8 cellular contexts compared by ENCODE assay signal in genomic region chr2:39469807-39470206, GRCh38. TPM values are rescaled to one million over a fixed set of nuclear protein-coding genes. Genes with fewer than 3 reads are reported as not detected.
DNase-seq lines count a peak whose midpoint lies in the region; ATAC-seq and TF ChIP-seq lines count a peak whose summit lies in the region.

No MANE protein-coding gene starts in this region.

- peak overlapping the region; percentile 46 for H3K4me3 Mint-ChIP-seq in type B pancreatic cell
- H3K4me3 Mint-ChIP-seq in activated naive CD4-positive, alpha-beta T cell treated with anti-CD3 and anti-CD28 coated beads, Interleukin-2, amount 10 ng/mL, durations not matched to agents 7 days and 5 days: no peak overlapping the region

- no peak for TF ChIP-seq POLR2A in tibial nerve (IDR thresholded peaks at IDR 0.05)

- peaks cover 35% of the 10 kb centered on the region for H3K4me1 Mint-ChIP-seq in type B pancreatic cell (ENCODE audit: unreplicated experiment)
- H3K4me1 Mint-ChIP-seq in activated naive CD4-positive, alpha-beta T cell treated with anti-CD3 and anti-CD28 coated beads, Interleukin-2, amount 10 ng/mL, durations not matched to agents 7 days and 5 days: peaks cover 16% of the 10 kb centered on the region

- peaks cover 6% of the 10 kb centered on the region for H3K36me3 Mint-ChIP-seq in type B pancreatic cell
- no peaks in the 10 kb centered on the region for H3K36me3 Mint-ChIP-seq in activated naive CD4-positive, alpha-beta T cell treated with anti-CD3 and anti-CD28 coated beads, Interleukin-2, amount 10 ng/mL, durations not matched to agents 7 days and 5 days

- no peaks in the 10 kb centered on the region for H3K27me3 ChIP-seq in tibial nerve

- TF ChIP-seq EP300 in tibial nerve (IDR thresholded peaks at IDR 0.05): no peak

- no peak overlapping the region for H3K4me3 ChIP-seq in tibial nerve

- ATAC-seq in HG03103 (IDR thresholded peaks at IDR 0.05; ENCODE audit: low read depth, unreplicated experiment) (peak; percentile 79), SK-N-SH treated with all-trans-retinoic acid at 6 μM for 48 hours (peak; percentile 95)

- DNase-seq in AG20443 (ENCODE audit: low spot score) (peak; percentile 58), GM19238 (ENCODE audit: insufficient read length, low spot score) (peak; percentile 18), iris pigment epithelial cell (ENCODE audit: low read depth) (peak; percentile 83), type B pancreatic cell (ENCODE audit: extremely low spot score, unreplicated experiment) (no peak), tibial nerve (ENCODE audit: low spot score in 2 of 2) (no peak)
- DNase-seq in activated naive CD4-positive, alpha-beta T cell treated with anti-CD3 and anti-CD28 coated beads, Interleukin-2, amount 10 ng/mL, durations not matched to agents 7 days and 5 days: no peak

- H3K9me3 Mint-ChIP-seq in type B pancreatic cell: peaks cover 4% of the 10 kb centered on the region
- H3K9me3 Mint-ChIP-seq in activated naive CD4-positive, alpha-beta T cell treated with anti-CD3 and anti-CD28 coated beads, Interleukin-2, amount 10 ng/mL, durations not matched to agents 7 days and 5 days: no peaks in the 10 kb centered on the region

- WGBS in tibial nerve, 2 donors: 8 to 10% methylated on average over 3 of the region's 3 CpGs

- CTCF ChIA-PET in activated naive CD4-positive, alpha-beta T cell treated with anti-CD3 and anti-CD28 coated beads, Interleukin-2, amount 10 ng/mL, durations not matched to agents 7 days and 5 days (lab: Charles Lee): interaction anchor here (1.3 to 1.5 kb wide), 2 partner anchors 9 to 28 kb away, joined by 4 to 5 read pairs; no protein-coding TSS in a partner anchor

- no peaks in the 10 kb centered on the region for H3K36me3 ChIP-seq in tibial nerve

- H3K9me3 ChIP-seq in tibial nerve: no peaks in the 10 kb centered on the region

- no peaks in the 10 kb centered on the region for H3K27me3 Mint-ChIP-seq in type B pancreatic cell
- no peaks in the 10 kb centered on the region for H3K27me3 Mint-ChIP-seq in activated naive CD4-positive, alpha-beta T cell treated with anti-CD3 and anti-CD28 coated beads, Interleukin-2, amount 10 ng/mL, durations not matched to agents 7 days and 5 days

- no peak for TF ChIP-seq CTCF in type B pancreatic cell (conservative IDR thresholded peaks at IDR 0.05)
- TF ChIP-seq CTCF in tibial nerve (IDR thresholded peaks at IDR 0.05): no peak

- H3K4me1 ChIP-seq in tibial nerve: peaks cover 0 to 36% (median 23%) of the 10 kb centered on the region in 4 donors

- peak overlapping the region in 2 of 4 donors; percentile 64 to 85 for H3K27ac ChIP-seq in tibial nerve

- H3K27ac Mint-ChIP-seq in type B pancreatic cell: peak overlapping the region; percentile 71
- H3K27ac Mint-ChIP-seq in activated naive CD4-positive, alpha-beta T cell treated with anti-CD3 and anti-CD28 coated beads, Interleukin-2, amount 10 ng/mL, durations not matched to agents 7 days and 5 days: no peak overlapping the region

TF ChIP-seq in SK-N-SH treated with all-trans-retinoic acid at 6 μM for 48 hours, 23 proteins besides CTCF, POLR2A, EP300 and RAD21 (continues in another document):
- TF ChIP-seq, protein P1, sequence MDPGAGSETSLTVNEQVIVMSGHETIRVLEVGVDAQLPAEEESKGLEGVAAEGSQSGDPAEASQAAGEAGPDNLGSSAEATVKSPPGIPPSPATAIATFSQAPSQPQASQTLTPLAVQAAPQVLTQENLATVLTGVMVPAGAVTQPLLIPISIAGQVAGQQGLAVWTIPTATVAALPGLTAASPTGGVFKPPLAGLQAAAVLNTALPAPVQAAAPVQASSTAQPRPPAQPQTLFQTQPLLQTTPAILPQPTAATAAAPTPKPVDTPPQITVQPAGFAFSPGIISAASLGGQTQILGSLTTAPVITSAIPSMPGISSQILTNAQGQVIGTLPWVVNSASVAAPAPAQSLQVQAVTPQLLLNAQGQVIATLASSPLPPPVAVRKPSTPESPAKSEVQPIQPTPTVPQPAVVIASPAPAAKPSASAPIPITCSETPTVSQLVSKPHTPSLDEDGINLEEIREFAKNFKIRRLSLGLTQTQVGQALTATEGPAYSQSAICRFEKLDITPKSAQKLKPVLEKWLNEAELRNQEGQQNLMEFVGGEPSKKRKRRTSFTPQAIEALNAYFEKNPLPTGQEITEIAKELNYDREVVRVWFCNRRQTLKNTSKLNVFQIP (CRISPR knock-in tag; IDR thresholded peaks at IDR 0.05; ENCODE audit: borderline replicate concordance, low read depth): no peak
- TF ChIP-seq BACH2 (CRISPR knock-in tag; IDR thresholded peaks at IDR 0.05; ENCODE audit: borderline replicate concordance) (no peak), ARNTL (CRISPR knock-in tag; IDR thresholded peaks at IDR 0.05; ENCODE audit: borderline replicate concordance, low read depth) (no peak), ESRRG (CRISPR knock-in tag; IDR thresholded peaks at IDR 0.05) (no peak), ZFP3 (CRISPR knock-in tag; IDR thresholded peaks at IDR 0.05) (no peak), OSR1 (CRISPR knock-in tag; IDR thresholded peaks at IDR 0.05) (no peak), TOX (CRISPR knock-in tag; IDR thresholded peaks at IDR 0.05; ENCODE audit: borderline replicate concordance) (no peak), CSRNP3 (CRISPR knock-in tag; IDR thresholded peaks at IDR 0.05) (no peak), CREB5 (CRISPR knock-in tag; IDR thresholded peaks at IDR 0.05; ENCODE audit: low read depth) (no peak), PATZ1 (CRISPR knock-in tag; IDR thresholded peaks at IDR 0.05; ENCODE audit: borderline replicate concordance) (no peak), ISL1 (CRISPR knock-in tag; IDR thresholded peaks at IDR 0.05) (no peak), ZNF8 (CRISPR knock-in tag; IDR thresholded peaks at IDR 0.05) (no peak), ZC3H10 (CRISPR knock-in tag; IDR thresholded peaks at IDR 0.05) (no peak), ZFP30 (CRISPR knock-in tag; IDR thresholded peaks at IDR 0.05) (no peak), RARB (CRISPR knock-in tag; IDR thresholded peaks at IDR 0.05) (no peak)

RNA-seq across cellular contexts. Expression of gene MAP4K3, which starts 32.7 kb away (rescaled TPM):
- total RNA-seq in type B pancreatic cell (ENCODE audit: low replicate concordance) (36.7 and 49.0 TPM in 2 replicates), tibial nerve (100 to 1,000 TPM in 1 of 4 donors, 10 to 100 TPM in 3; 54.4 to 102 (median 60.2) TPM)

Comparison
In these comparisons a context has a peak if more than half of its experiments do, and no peak if none do; other contexts are left out.
1. DNase-seq: peak in AG20443 (single experiment), GM19238 (single experiment) and iris pigment epithelial cell (single experiment); none in type B pancreatic cell (single experiment), tibial nerve (0 of 2) and activated naive CD4-positive, alpha-beta T cell treated with anti-CD3 and anti-CD28 coated beads, Interleukin-2, amount 10 ng/mL, durations not matched to agents 7 days and 5 days (single experiment).